Comparison of ENCODE assay signal across 1 cellular context in the genomic region with DNA sequence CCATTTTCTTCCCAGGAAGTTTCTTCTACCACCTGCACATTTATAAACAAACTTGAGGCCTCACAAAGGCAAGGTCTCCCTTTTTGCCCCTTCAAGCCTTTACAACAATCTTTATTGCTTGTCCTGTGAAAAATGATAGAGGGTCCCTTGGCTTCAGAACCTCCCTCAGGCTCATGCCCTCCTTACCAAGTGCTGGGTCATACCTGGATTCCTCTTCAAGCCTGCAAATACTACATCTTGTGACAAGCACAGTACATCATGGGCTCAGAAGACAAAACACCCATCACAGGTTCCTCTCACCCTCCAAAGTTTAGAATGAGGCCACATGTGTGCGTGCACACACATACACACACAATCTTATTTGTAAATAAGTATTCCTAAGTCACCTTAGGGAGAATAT.
TF ChIP-seq lines count a peak whose summit lies in the region.

No MANE protein-coding gene starts in this region.

TF ChIP-seq in H1, 55 proteins besides CTCF, POLR2A, EP300 and RAD21:
- TF ChIP-seq HDAC6 (IDR thresholded peaks at IDR 0.05; ENCODE audit: low read depth, low read length): no peak
- TF ChIP-seq BACH1 (IDR thresholded peaks at IDR 0.05; ENCODE audit: low read length): no peak
- TF ChIP-seq CBX5 (IDR thresholded peaks at IDR 0.05; ENCODE audit: low read depth, low read length): no peak
- TF ChIP-seq, protein P1, sequence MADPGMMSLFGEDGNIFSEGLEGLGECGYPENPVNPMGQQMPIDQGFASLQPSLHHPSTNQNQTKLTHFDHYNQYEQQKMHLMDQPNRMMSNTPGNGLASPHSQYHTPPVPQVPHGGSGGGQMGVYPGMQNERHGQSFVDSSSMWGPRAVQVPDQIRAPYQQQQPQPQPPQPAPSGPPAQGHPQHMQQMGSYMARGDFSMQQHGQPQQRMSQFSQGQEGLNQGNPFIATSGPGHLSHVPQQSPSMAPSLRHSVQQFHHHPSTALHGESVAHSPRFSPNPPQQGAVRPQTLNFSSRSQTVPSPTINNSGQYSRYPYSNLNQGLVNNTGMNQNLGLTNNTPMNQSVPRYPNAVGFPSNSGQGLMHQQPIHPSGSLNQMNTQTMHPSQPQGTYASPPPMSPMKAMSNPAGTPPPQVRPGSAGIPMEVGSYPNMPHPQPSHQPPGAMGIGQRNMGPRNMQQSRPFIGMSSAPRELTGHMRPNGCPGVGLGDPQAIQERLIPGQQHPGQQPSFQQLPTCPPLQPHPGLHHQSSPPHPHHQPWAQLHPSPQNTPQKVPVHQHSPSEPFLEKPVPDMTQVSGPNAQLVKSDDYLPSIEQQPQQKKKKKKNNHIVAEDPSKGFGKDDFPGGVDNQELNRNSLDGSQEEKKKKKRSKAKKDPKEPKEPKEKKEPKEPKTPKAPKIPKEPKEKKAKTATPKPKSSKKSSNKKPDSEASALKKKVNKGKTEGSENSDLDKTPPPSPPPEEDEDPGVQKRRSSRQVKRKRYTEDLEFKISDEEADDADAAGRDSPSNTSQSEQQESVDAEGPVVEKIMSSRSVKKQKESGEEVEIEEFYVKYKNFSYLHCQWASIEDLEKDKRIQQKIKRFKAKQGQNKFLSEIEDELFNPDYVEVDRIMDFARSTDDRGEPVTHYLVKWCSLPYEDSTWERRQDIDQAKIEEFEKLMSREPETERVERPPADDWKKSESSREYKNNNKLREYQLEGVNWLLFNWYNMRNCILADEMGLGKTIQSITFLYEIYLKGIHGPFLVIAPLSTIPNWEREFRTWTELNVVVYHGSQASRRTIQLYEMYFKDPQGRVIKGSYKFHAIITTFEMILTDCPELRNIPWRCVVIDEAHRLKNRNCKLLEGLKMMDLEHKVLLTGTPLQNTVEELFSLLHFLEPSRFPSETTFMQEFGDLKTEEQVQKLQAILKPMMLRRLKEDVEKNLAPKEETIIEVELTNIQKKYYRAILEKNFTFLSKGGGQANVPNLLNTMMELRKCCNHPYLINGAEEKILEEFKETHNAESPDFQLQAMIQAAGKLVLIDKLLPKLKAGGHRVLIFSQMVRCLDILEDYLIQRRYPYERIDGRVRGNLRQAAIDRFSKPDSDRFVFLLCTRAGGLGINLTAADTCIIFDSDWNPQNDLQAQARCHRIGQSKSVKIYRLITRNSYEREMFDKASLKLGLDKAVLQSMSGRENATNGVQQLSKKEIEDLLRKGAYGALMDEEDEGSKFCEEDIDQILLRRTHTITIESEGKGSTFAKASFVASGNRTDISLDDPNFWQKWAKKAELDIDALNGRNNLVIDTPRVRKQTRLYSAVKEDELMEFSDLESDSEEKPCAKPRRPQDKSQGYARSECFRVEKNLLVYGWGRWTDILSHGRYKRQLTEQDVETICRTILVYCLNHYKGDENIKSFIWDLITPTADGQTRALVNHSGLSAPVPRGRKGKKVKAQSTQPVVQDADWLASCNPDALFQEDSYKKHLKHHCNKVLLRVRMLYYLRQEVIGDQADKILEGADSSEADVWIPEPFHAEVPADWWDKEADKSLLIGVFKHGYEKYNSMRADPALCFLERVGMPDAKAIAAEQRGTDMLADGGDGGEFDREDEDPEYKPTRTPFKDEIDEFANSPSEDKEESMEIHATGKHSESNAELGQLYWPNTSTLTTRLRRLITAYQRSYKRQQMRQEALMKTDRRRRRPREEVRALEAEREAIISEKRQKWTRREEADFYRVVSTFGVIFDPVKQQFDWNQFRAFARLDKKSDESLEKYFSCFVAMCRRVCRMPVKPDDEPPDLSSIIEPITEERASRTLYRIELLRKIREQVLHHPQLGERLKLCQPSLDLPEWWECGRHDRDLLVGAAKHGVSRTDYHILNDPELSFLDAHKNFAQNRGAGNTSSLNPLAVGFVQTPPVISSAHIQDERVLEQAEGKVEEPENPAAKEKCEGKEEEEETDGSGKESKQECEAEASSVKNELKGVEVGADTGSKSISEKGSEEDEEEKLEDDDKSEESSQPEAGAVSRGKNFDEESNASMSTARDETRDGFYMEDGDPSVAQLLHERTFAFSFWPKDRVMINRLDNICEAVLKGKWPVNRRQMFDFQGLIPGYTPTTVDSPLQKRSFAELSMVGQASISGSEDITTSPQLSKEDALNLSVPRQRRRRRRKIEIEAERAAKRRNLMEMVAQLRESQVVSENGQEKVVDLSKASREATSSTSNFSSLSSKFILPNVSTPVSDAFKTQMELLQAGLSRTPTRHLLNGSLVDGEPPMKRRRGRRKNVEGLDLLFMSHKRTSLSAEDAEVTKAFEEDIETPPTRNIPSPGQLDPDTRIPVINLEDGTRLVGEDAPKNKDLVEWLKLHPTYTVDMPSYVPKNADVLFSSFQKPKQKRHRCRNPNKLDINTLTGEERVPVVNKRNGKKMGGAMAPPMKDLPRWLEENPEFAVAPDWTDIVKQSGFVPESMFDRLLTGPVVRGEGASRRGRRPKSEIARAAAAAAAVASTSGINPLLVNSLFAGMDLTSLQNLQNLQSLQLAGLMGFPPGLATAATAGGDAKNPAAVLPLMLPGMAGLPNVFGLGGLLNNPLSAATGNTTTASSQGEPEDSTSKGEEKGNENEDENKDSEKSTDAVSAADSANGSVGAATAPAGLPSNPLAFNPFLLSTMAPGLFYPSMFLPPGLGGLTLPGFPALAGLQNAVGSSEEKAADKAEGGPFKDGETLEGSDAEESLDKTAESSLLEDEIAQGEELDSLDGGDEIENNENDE (IDR thresholded peaks at IDR 0.05; ENCODE audit: insufficient replicate concordance, low read length): no peak
- no peak for TF ChIP-seq SRF (IDR thresholded peaks at IDR 0.05; ENCODE audit: low read depth, low read length)
- TF ChIP-seq BCL11A (IDR thresholded peaks at IDR 0.05; ENCODE audit: low read depth in 2 of 2, low read length in 2 of 2): no peak
- TF ChIP-seq CREB1 (IDR thresholded peaks at IDR 0.05): no peak
- TF ChIP-seq GTF2F1 (IDR thresholded peaks at IDR 0.05; ENCODE audit: borderline replicate concordance, low read depth, low read length): no peak
- no peak for TF ChIP-seq SIX5 (IDR thresholded peaks at IDR 0.05; ENCODE audit: low read depth, low read length)
- TF ChIP-seq JUN (IDR thresholded peaks at IDR 0.05; ENCODE audit: low read depth, low read length): no peak
- no peak for TF ChIP-seq CHD1 (IDR thresholded peaks at IDR 0.05; ENCODE audit: low read depth, low read length)
- no peak for TF ChIP-seq ZNF274 (IDR thresholded peaks at IDR 0.05; ENCODE audit: borderline replicate concordance, extremely low read depth, low read length)
- no peak for TF ChIP-seq POLR2AphosphoS5 (IDR thresholded peaks at IDR 0.05; ENCODE audit: low read depth, low read length)
- TF ChIP-seq EGR1 (IDR thresholded peaks at IDR 0.05; ENCODE audit: borderline replicate concordance, low read depth, low read length): no peak
- TF ChIP-seq MAFK (IDR thresholded peaks at IDR 0.05; ENCODE audit: low read depth, low read length): no peak
- no peak for TF ChIP-seq KDM4A (IDR thresholded peaks at IDR 0.05; ENCODE audit: low read depth, low read length, severe bottlenecking)
TF ChIP-seq in H1: peak in this region for 0.
